In the genomic region with DNA sequence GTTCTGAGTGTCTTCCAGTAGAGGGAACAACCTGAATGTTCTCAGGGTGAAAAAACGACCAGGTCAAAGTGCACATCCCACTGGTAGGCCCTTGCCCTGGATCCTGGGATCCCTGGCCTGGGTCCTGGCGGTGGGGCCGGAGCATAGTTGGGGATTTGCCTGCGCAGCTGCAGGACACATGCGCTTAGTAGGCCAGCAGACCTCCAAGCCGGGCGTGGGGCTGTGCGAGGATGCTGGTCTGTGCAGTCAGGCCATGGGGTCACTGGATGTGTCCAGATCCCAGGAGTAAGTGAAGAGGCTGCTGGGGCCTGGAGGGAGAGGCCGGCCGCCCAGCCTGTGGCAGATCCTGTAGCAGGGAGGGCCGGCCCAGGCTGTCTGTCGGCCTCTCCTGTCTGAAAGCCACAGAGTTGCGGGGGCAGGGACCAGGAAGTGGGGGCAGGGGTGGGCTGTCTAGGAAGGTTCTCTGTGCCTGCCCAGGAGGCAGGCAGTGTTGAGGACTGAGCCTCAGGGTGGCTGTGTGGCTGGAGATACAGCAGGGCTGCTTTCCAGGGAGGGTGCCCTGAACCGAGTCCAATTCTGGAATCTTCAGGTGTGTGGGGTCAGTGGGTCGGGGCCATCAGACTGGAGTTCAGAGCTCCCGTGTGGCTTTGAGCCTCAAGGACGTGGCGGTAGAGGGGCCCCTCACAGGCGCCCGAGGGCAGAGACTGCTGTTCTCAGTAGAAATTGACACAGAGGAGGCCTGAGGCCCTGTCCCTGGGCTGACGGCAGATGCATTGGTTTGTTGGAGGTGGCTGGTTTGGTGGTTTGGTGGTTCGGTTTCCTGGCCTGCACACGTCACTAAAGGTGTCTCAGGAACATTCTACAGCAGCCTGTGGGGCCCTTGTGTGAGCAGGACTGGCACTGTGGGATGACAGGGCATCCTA, we compare ENCODE assay signal across 8 cellular contexts. TPM values are rescaled to one million over a fixed set of nuclear protein-coding genes. Genes with fewer than 3 reads are reported as not detected.
A peak's percentile ranks its signal among the peaks of the same experiment; 100 is the strongest.
DNase-seq lines count a peak whose midpoint lies in the region; ATAC-seq, FAIRE-seq and TF ChIP-seq lines count a peak whose summit lies in the region.

No MANE protein-coding gene starts in this region.

- H3K36me3 Mint-ChIP-seq in stimulated activated memory B cell treated with anti-CD40 and anti-IgM and Interleukin-4, amounts not matched to agents 10 μg/mL and 1 μg/mL and 100 μg/mL, for 72 hours = peaks cover 18% of the 10 kb centered on the region

- H3K36me3 ChIP-seq in HepG2 (replicated peaks in 1 of 2; ENCODE audit: control insufficient read depth in 1 of 2, insufficient read depth in 2 of 2, low read length in 2 of 2) (peaks cover 16 to 44% of the 10 kb centered on the region in 2 experiments; a peak in 4 of 5 replicates), colonic mucosa (no peaks in the 10 kb centered on the region)

- H3K27ac ChIP-seq in HepG2 (ENCODE audit: extremely low read length, insufficient read depth, low read length) (peak overlapping the region; percentile 70), colonic mucosa (no peak overlapping the region)

- peak; percentile 18 for DNase-seq in RPMI7951 (ENCODE audit: low read depth)
- DNase-seq in activated T-cell treated with anti-CD3 and anti-CD28 coated beads, Interleukin-2, amount 50 U/mL, for 1 hour = peak; percentile 71
- DNase-seq in HepG2 (ENCODE audit: low spot score) = peak; percentile 35
- no peak for DNase-seq in SW480 (ENCODE audit: low spot score)
- DNase-seq in colonic mucosa = no peak
- no peak for DNase-seq in Kasumi-1 (lab: John Stamatoyannopoulos, UW)

- no peaks in the 10 kb centered on the region for H3K9me3 ChIP-seq in HepG2 (ENCODE audit: low read length)
- H3K9me3 ChIP-seq in colonic mucosa = no peaks in the 10 kb centered on the region

- peak overlapping the region; percentile 18 for H3K4me2 ChIP-seq in HepG2 (ENCODE audit: low read depth, low read length)

- TF ChIP-seq CTCF in HepG2 (CRISPR knock-in tag; IDR thresholded peaks at IDR 0.05) (no peak), colonic mucosa (IDR thresholded peaks at IDR 0.05) (no peak)

- no peak overlapping the region for H3K4me3 ChIP-seq in HepG2 (replicated peaks in 1 of 3; ENCODE audit: insufficient read depth in 1 of 3, low read depth in 2 of 3, low read length in 3 of 3)
- no peak overlapping the region for H3K4me3 ChIP-seq in colonic mucosa

- H3K79me2 ChIP-seq in HepG2 (ENCODE audit: insufficient read depth, low read length) = peaks cover 3% of the 10 kb centered on the region

- no peaks in the 10 kb centered on the region for H3K9me3 Mint-ChIP-seq in stimulated activated memory B cell treated with anti-CD40 and anti-IgM and Interleukin-4, amounts not matched to agents 10 μg/mL and 1 μg/mL and 100 μg/mL, for 72 hours

- H3K4me1 Mint-ChIP-seq in stimulated activated memory B cell treated with anti-CD40 and anti-IgM and Interleukin-4, amounts not matched to agents 10 μg/mL and 1 μg/mL and 100 μg/mL, for 72 hours = peaks cover 13% of the 10 kb centered on the region

- TF ChIP-seq RAD21 in HepG2 (CRISPR knock-in tag; IDR thresholded peaks at IDR 0.05) = no peak

- H3K9ac ChIP-seq in HepG2 (ENCODE audit: insufficient read depth, low read depth, low read length) (peak overlapping the region; percentile 46; the same call in 1 of the 2 replicates), colonic mucosa (ENCODE audit: low read depth in 2 of 2, low read length in 2 of 2) (no peak overlapping the region)

- WGBS in HepG2 (ENCODE audit: low lambda C conversion rate) = 45% methylated on average over 3 of the region's 23 CpGs

- no peaks in the 10 kb centered on the region for H3K27me3 Mint-ChIP-seq in stimulated activated memory B cell treated with anti-CD40 and anti-IgM and Interleukin-4, amounts not matched to agents 10 μg/mL and 1 μg/mL and 100 μg/mL, for 72 hours

- ATAC-seq in HepG2 (peak; percentile 61), GM21723 (IDR thresholded peaks at IDR 0.05; ENCODE audit: unreplicated experiment) (no peak)
- ATAC-seq in stimulated activated memory B cell treated with anti-CD40 and anti-IgM and Interleukin-4, amounts not matched to agents 10 μg/mL and 1 μg/mL and 100 μg/mL, for 72 hours = peak; percentile 21

- H3K27ac Mint-ChIP-seq in stimulated activated memory B cell treated with anti-CD40 and anti-IgM and Interleukin-4, amounts not matched to agents 10 μg/mL and 1 μg/mL and 100 μg/mL, for 72 hours = peak overlapping the region; percentile 60

- in situ Hi-C loops in HepG2 (cut with HindIII; ENCODE audit: extremely low pct_ligation_motif_present, low pct_unique_long_range_greater_than_20kb) = no loop called here

- no peaks in the 10 kb centered on the region for H3K27me3 ChIP-seq in HepG2 (ENCODE audit: control insufficient read depth in 1 of 2, insufficient read depth in 2 of 2, low read length in 2 of 2)
- no peaks in the 10 kb centered on the region for H3K27me3 ChIP-seq in colonic mucosa

- H3K4me1 ChIP-seq in HepG2 (ENCODE audit: insufficient read depth, low read length) (peaks cover 40% of the 10 kb centered on the region), colonic mucosa (peaks cover 6% of the 10 kb centered on the region)

- H3K4me3 Mint-ChIP-seq in stimulated activated memory B cell treated with anti-CD40 and anti-IgM and Interleukin-4, amounts not matched to agents 10 μg/mL and 1 μg/mL and 100 μg/mL, for 72 hours = no peak overlapping the region

- CTCF ChIA-PET in HepG2 (lab: Yijun Ruan, JAX; ENCODE audit: low intra/inter-chr PET ratio, low total read pairs) = no interaction called here

- no peaks in the 10 kb centered on the region for H4K20me1 ChIP-seq in HepG2 (ENCODE audit: insufficient read depth, low read length)

- POLR2A ChIA-PET in HepG2 (lab: Yijun Ruan, JAX) = interaction anchor here (2.1 kb wide), 1 partner anchor 58 kb away, joined by 4 read pairs; no protein-coding TSS in a partner anchor

- BruUV-seq in HepG2 (replicated peaks; lab: Mats Ljungman, UMichigan) = no TSS peak

- intact Hi-C loops in HepG2 (cut with micrococcal nuclease; ENCODE audit: unreplicated experiment) (no loop called here), colonic mucosa (cut with DNase I) (no loop called here)

- TF ChIP-seq EP300 in HepG2 (IDR thresholded peaks at IDR 0.05; ENCODE audit: low read depth in 2 of 2, low read length in 2 of 2) = peak in 1 of 2 experiments; percentile 24; a peak in 1 of 4 replicates
- TF ChIP-seq EP300 in HepG2 (CRISPR knock-in tag; IDR thresholded peaks at IDR 0.05; ENCODE audit: borderline replicate concordance) = no peak

- no peak overlapping the region for H2AFZ ChIP-seq in HepG2 (ENCODE audit: low read length)

- TF ChIP-seq POLR2A in HepG2 (IDR thresholded peaks at IDR 0.05; ENCODE audit: insufficient read depth in 1 of 2, low read depth in 2 of 2, low read length in 2 of 2) = no peak; a peak in 1 of 4 replicates

- no peak for FAIRE-seq in HepG2 (lab: Jason Lieb, UNC)

RNA-seq across cellular contexts. Expression of gene NUDT16L1, which starts 17.2 kb away (rescaled TPM):
- total RNA-seq in RPMI7951 (2014; rRNA removed; shearing (Covaris generic)) = 28.7 and 45.3 TPM in 2 replicates
- 40.5 and 41.0 TPM in 2 replicates for total RNA-seq in HepG2 (2016; rRNA removed; fragmentation: Illumina TruSeq; extraction: Trizol)
- 10.3 and 11.1 TPM in 2 replicates for total RNA-seq in HepG2 (2016; cell fraction: cytosol; rRNA removed; fragmentation: Illumina TruSeq; extraction: Trizol; ENCODE audit: low read depth)
- total RNA-seq in HepG2 (2016; cell fraction: insoluble cytoplasmic fraction; rRNA removed; fragmentation: Illumina TruSeq; extraction: Trizol) = 42.6 and 42.7 TPM in 2 replicates
- 18.6 and 20.4 TPM in 2 replicates for total RNA-seq in HepG2 (2016; cell fraction: membrane; rRNA removed; fragmentation: Illumina TruSeq; extraction: Trizol)
- 16.9 and 17.3 TPM in 2 replicates for total RNA-seq in HepG2 (2016; cell fraction: nucleus; rRNA removed; fragmentation: Illumina TruSeq; extraction: Trizol)
- 28.0 and 28.9 TPM in 2 replicates for polyA plus RNA-seq in HepG2 (2011; rRNA removed)
- polyA plus RNA-seq in HepG2 (2011; cell fraction: cytosol; rRNA removed) = 27.9 and 47.5 TPM in 2 replicates
- polyA plus RNA-seq in HepG2 (2011; cell fraction: nucleus; rRNA removed) = 33.3 and 34.9 TPM in 2 replicates
- polyA plus RNA-seq in HepG2 (2012) = 17.6 and 17.9 TPM in 2 replicates
- 13.1 and 13.9 TPM in 2 replicates for polyA plus RNA-seq in HepG2 (2016; cell fraction: cytosol; fragmentation: Illumina TruSeq; extraction: Trizol; ENCODE audit: low read depth)
- 49.7 and 50.3 TPM in 2 replicates for polyA plus RNA-seq in HepG2 (2016; cell fraction: insoluble cytoplasmic fraction; fragmentation: Illumina TruSeq; extraction: Trizol; ENCODE audit: low read depth)
- polyA plus RNA-seq in HepG2 (2016; cell fraction: membrane; fragmentation: Illumina TruSeq; extraction: Trizol; ENCODE audit: low read depth) = 15.2 and 17.7 TPM in 2 replicates
- polyA plus RNA-seq in HepG2 (2016; cell fraction: nucleus; fragmentation: Illumina TruSeq; extraction: Trizol; ENCODE audit: insufficient read depth, low read depth) = 32.3 and 35.4 TPM in 2 replicates
- polyA minus RNA-seq in HepG2 (2011; rRNA and poly(A)+ RNA removed; ENCODE audit: low replicate concordance) = 14.3 and 41.1 TPM in 2 replicates
- 8.9 and 10.9 TPM in 2 replicates for polyA minus RNA-seq in HepG2 (2011; cell fraction: cytosol; rRNA and poly(A)+ RNA removed)
- 10.6 and 11.6 TPM in 2 replicates for polyA minus RNA-seq in HepG2 (2011; cell fraction: nucleus; rRNA and poly(A)+ RNA removed)
- total RNA-seq in colonic mucosa = 10 to 100 TPM; 50.7 to 80.1 TPM

RNA-seq across cellular contexts. Expression of gene MGRN1, which starts 51.5 kb away (rescaled TPM):
- total RNA-seq in RPMI7951 (2014; rRNA removed; shearing (Covaris generic)) = 10.4 and 18.3 TPM in 2 replicates
- total RNA-seq in HepG2 (2016; rRNA removed; fragmentation: Illumina TruSeq; extraction: Trizol) = 11.9 and 14.8 TPM in 2 replicates
- 6.7 and 12.0 TPM in 2 replicates for total RNA-seq in HepG2 (2016; cell fraction: cytosol; rRNA removed; fragmentation: Illumina TruSeq; extraction: Trizol; ENCODE audit: low read depth)
- 13.0 and 13.6 TPM in 2 replicates for total RNA-seq in HepG2 (2016; cell fraction: insoluble cytoplasmic fraction; rRNA removed; fragmentation: Illumina TruSeq; extraction: Trizol)
- total RNA-seq in HepG2 (2016; cell fraction: membrane; rRNA removed; fragmentation: Illumina TruSeq; extraction: Trizol) = 14.0 and 16.7 TPM in 2 replicates
- 17.0 and 22.2 TPM in 2 replicates for total RNA-seq in HepG2 (2016; cell fraction: nucleus; rRNA removed; fragmentation: Illumina TruSeq; extraction: Trizol)
- 11.6 and 12.6 TPM in 2 replicates for polyA plus RNA-seq in HepG2 (2011; rRNA removed)
- 4.9 and 6.2 TPM in 2 replicates for polyA plus RNA-seq in HepG2 (2011; cell fraction: cytosol; rRNA removed)
- 87.1 and 98.5 TPM in 2 replicates for polyA plus RNA-seq in HepG2 (2011; cell fraction: nucleus; rRNA removed)
- 31.8 and 31.9 TPM in 2 replicates for polyA plus RNA-seq in HepG2 (2012)
- polyA plus RNA-seq in HepG2 (2016; cell fraction: cytosol; fragmentation: Illumina TruSeq; extraction: Trizol; ENCODE audit: low read depth) = 3.9 and 4.3 TPM in 2 replicates
- polyA plus RNA-seq in HepG2 (2016; cell fraction: insoluble cytoplasmic fraction; fragmentation: Illumina TruSeq; extraction: Trizol; ENCODE audit: low read depth) = 22.5 and 31.3 TPM in 2 replicates
- 11.4 and 11.5 TPM in 2 replicates for polyA plus RNA-seq in HepG2 (2016; cell fraction: membrane; fragmentation: Illumina TruSeq; extraction: Trizol; ENCODE audit: low read depth)
- 54.4 and 55.4 TPM in 2 replicates for polyA plus RNA-seq in HepG2 (2016; cell fraction: nucleus; fragmentation: Illumina TruSeq; extraction: Trizol; ENCODE audit: insufficient read depth, low read depth)
- 12.5 and 23.7 TPM in 2 replicates for polyA minus RNA-seq in HepG2 (2011; rRNA and poly(A)+ RNA removed; ENCODE audit: low replicate concordance)
- polyA minus RNA-seq in HepG2 (2011; cell fraction: cytosol; rRNA and poly(A)+ RNA removed) = 16.2 and 19.1 TPM in 2 replicates
- polyA minus RNA-seq in HepG2 (2011; cell fraction: nucleus; rRNA and poly(A)+ RNA removed) = 26.4 and 28.5 TPM in 2 replicates
- total RNA-seq in colonic mucosa = 10 to 100 TPM; 75.2 to 79.3 TPM

RNA-seq across cellular contexts. Expression of gene ANKS3, which starts 57.9 kb away (rescaled TPM):
- total RNA-seq in RPMI7951 (2014; rRNA removed; shearing (Covaris generic)) = 8.9 and 10.6 TPM in 2 replicates
- total RNA-seq in HepG2 (2016; rRNA removed; fragmentation: Illumina TruSeq; extraction: Trizol) (6.6 and 15.9 TPM in 2 replicates), colonic mucosa (10 to 100 TPM; 10.1 to 23.2 TPM)
- 34.4 and 34.9 TPM in 2 replicates for total RNA-seq in HepG2 (2016; cell fraction: cytosol; rRNA removed; fragmentation: Illumina TruSeq; extraction: Trizol; ENCODE audit: low read depth)
- 6.2 and 13.8 TPM in 2 replicates for total RNA-seq in HepG2 (2016; cell fraction: insoluble cytoplasmic fraction; rRNA removed; fragmentation: Illumina TruSeq; extraction: Trizol)
- total RNA-seq in HepG2 (2016; cell fraction: membrane; rRNA removed; fragmentation: Illumina TruSeq; extraction: Trizol) = 29.2 and 30.9 TPM in 2 replicates
- 17.3 and 17.4 TPM in 2 replicates for total RNA-seq in HepG2 (2016; cell fraction: nucleus; rRNA removed; fragmentation: Illumina TruSeq; extraction: Trizol)
- polyA plus RNA-seq in HepG2 (2011; rRNA removed) = 11.4 and 14.4 TPM in 2 replicates
- 5.8 and 7.5 TPM in 2 replicates for polyA plus RNA-seq in HepG2 (2011; cell fraction: cytosol; rRNA removed)
- 58.0 and 68.7 TPM in 2 replicates for polyA plus RNA-seq in HepG2 (2011; cell fraction: nucleus; rRNA removed)
- polyA plus RNA-seq in HepG2 (2012) = 6.3 and 7.6 TPM in 2 replicates
- 2.4 and 2.5 TPM in 2 replicates for polyA plus RNA-seq in HepG2 (2016; cell fraction: cytosol; fragmentation: Illumina TruSeq; extraction: Trizol; ENCODE audit: low read depth)
- 3.9 and 5.0 TPM in 2 replicates for polyA plus RNA-seq in HepG2 (2016; cell fraction: insoluble cytoplasmic fraction; fragmentation: Illumina TruSeq; extraction: Trizol; ENCODE audit: low read depth)
- polyA plus RNA-seq in HepG2 (2016; cell fraction: membrane; fragmentation: Illumina TruSeq; extraction: Trizol; ENCODE audit: low read depth) = 3.0 and 4.2 TPM in 2 replicates
- polyA plus RNA-seq in HepG2 (2016; cell fraction: nucleus; fragmentation: Illumina TruSeq; extraction: Trizol; ENCODE audit: insufficient read depth, low read depth) = 32.9 and 37.2 TPM in 2 replicates
- 23.8 and 32.8 TPM in 2 replicates for polyA minus RNA-seq in HepG2 (2011; rRNA and poly(A)+ RNA removed; ENCODE audit: low replicate concordance)
- 3.9 and 4.8 TPM in 2 replicates for polyA minus RNA-seq in HepG2 (2011; cell fraction: cytosol; rRNA and poly(A)+ RNA removed)
- 25.6 and 28.0 TPM in 2 replicates for polyA minus RNA-seq in HepG2 (2011; cell fraction: nucleus; rRNA and poly(A)+ RNA removed)

RNA-seq across cellular contexts. Expression of gene DNAAF8, which starts 58.2 kb away (rescaled TPM):
- 0.36 and 0.49 TPM in 2 replicates for total RNA-seq in RPMI7951 (2014; rRNA removed; shearing (Covaris generic))
- total RNA-seq in HepG2 (2016; rRNA removed; fragmentation: Illumina TruSeq; extraction: Trizol) = 0.38 and 0.44 TPM in 2 replicates
- 0.44 and 0.81 TPM in 2 replicates for total RNA-seq in HepG2 (2016; cell fraction: cytosol; rRNA removed; fragmentation: Illumina TruSeq; extraction: Trizol; ENCODE audit: low read depth)
- total RNA-seq in HepG2 (2016; cell fraction: insoluble cytoplasmic fraction; rRNA removed; fragmentation: Illumina TruSeq; extraction: Trizol) = 0.15 TPM in 1 of 2 replicates, not detected in the other
- total RNA-seq in HepG2 (2016; cell fraction: membrane; rRNA removed; fragmentation: Illumina TruSeq; extraction: Trizol) = 0.14 and 0.65 TPM in 2 replicates
- 0.31 TPM in 1 of 2 replicates, not detected in the other for total RNA-seq in HepG2 (2016; cell fraction: nucleus; rRNA removed; fragmentation: Illumina TruSeq; extraction: Trizol)
- polyA plus RNA-seq in HepG2 (2011; rRNA removed) = 0.27 TPM in 1 of 2 replicates, not detected in the other
- 0.03 and 0.16 TPM in 2 replicates for polyA plus RNA-seq in HepG2 (2011; cell fraction: cytosol; rRNA removed)
- not detected in 2 replicates for polyA plus RNA-seq in HepG2 (2011; cell fraction: nucleus; rRNA removed)
- 0.12 and 0.21 TPM in 2 replicates for polyA plus RNA-seq in HepG2 (2012)
- polyA plus RNA-seq in HepG2 (2016; cell fraction: cytosol; fragmentation: Illumina TruSeq; extraction: Trizol; ENCODE audit: low read depth) = 0.15 and 0.24 TPM in 2 replicates
- polyA plus RNA-seq in HepG2 (2016; cell fraction: insoluble cytoplasmic fraction; fragmentation: Illumina TruSeq; extraction: Trizol; ENCODE audit: low read depth) = 0.34 and 0.57 TPM in 2 replicates
- 0.17 and 0.40 TPM in 2 replicates for polyA plus RNA-seq in HepG2 (2016; cell fraction: membrane; fragmentation: Illumina TruSeq; extraction: Trizol; ENCODE audit: low read depth)
- not detected in 2 replicates for polyA plus RNA-seq in HepG2 (2016; cell fraction: nucleus; fragmentation: Illumina TruSeq; extraction: Trizol; ENCODE audit: insufficient read depth, low read depth)
- polyA minus RNA-seq in HepG2 (2011; rRNA and poly(A)+ RNA removed; ENCODE audit: low replicate concordance) = 0.70 TPM in 1 of 2 replicates, not detected in the other
- polyA minus RNA-seq in HepG2 (2011; cell fraction: cytosol; rRNA and poly(A)+ RNA removed) = not detected in 2 replicates
- polyA minus RNA-seq in HepG2 (2011; cell fraction: nucleus; rRNA and poly(A)+ RNA removed) = 0.50 TPM in 1 of 2 replicates, not detected in the other
- total RNA-seq in colonic mucosa = under 1 TPM; 0.61 to 0.69 TPM

Comparison
In these comparisons a context has a peak if more than half of its experiments do, and no peak if none do; other contexts are left out.
1. DNase-seq: peak in RPMI7951 (single experiment), activated T-cell treated with anti-CD3 and anti-CD28 coated beads, Interleukin-2, amount 50 U/mL, for 1 hour (single experiment) and HepG2 (single experiment); none in SW480 (single experiment), colonic mucosa (single experiment) and Kasumi-1 (0 of 2).